Comparison of ENCODE assay signal across 8 cellular contexts in genomic region chr1:155173478-155174333, GRCh38. TPM values are rescaled to one million over a fixed set of nuclear protein-coding genes. Genes with fewer than 3 reads are reported as not detected.
A peak's percentile ranks its signal among the peaks of the same experiment; 100 is the strongest.
DNase-seq lines count a peak whose midpoint lies in the region; ATAC-seq, FAIRE-seq and TF ChIP-seq lines count a peak whose summit lies in the region.

TSS of gene TRIM46 (plus strand) at chr1:155173849. CDS start at chr1:155173967, 118 bp downstream.

- no peak for FAIRE-seq in GM12891 (lab: Jason Lieb, UNC)

- peak; percentile 72 for DNase-seq in GM12891 (ENCODE audit: insufficient read length, low spot score)
- peak; percentile 90 for DNase-seq in NCI-H1694 (lab: John Stamatoyannopoulos, UW)
- DNase-seq in activated CD4-positive, alpha-beta T cell treated with anti-CD3 and anti-CD28 coated beads for 1 hour: peak; percentile 57
- DNase-seq in cerebellum (ENCODE audit: low spot score): peak; percentile 87
- peak; percentile 58 for DNase-seq in left lobe of liver (ENCODE audit: low spot score)
- DNase-seq in stimulated activated CD4-positive, alpha-beta T cell treated with anti-CD3 and anti-CD28 coated beads, Interleukin-4, amount 100 ng/mL, for 1 hour: peak; percentile 74

- no peak for TF ChIP-seq POLR2A in GM12891 (IDR thresholded peaks at IDR 0.05; ENCODE audit: low read depth, low read length)
- TF ChIP-seq POLR2A in GM18505 (IDR thresholded peaks at IDR 0.05; ENCODE audit: borderline replicate concordance, extremely low read depth, insufficient read depth, insufficient read length): no peak

- ATAC-seq in left lobe of liver (no peak), GM19463 (IDR thresholded peaks at IDR 0.05; ENCODE audit: unreplicated experiment) (no peak), GM18505 (IDR thresholded peaks at IDR 0.05; ENCODE audit: unreplicated experiment) (no peak)

TF ChIP-seq in GM12891, 5 proteins besides CTCF, POLR2A, EP300 and RAD21:
- no peak for TF ChIP-seq POU2F2 (IDR thresholded peaks at IDR 0.05; ENCODE audit: low read depth, low read length)
- no peak for TF ChIP-seq SPI1 (IDR thresholded peaks at IDR 0.05; ENCODE audit: low read depth, low read length)
- no peak for TF ChIP-seq POLR2AphosphoS5 (IDR thresholded peaks at IDR 0.05; ENCODE audit: low read depth, low read length)
- TF ChIP-seq PAX5 (IDR thresholded peaks at IDR 0.05; ENCODE audit: insufficient read depth, low read length, severe bottlenecking): no peak
- TF ChIP-seq TAF1 (IDR thresholded peaks at IDR 0.05; ENCODE audit: low read depth, low read length): no peak

RNA-seq across cellular contexts. Expression of gene TRIM46, which starts in this region (rescaled TPM):
- polyA plus RNA-seq in GM12891 (2012; ENCODE audit: low read depth, missing spikeins): 0.50 TPM
- total RNA-seq in cerebellum (16.7 TPM), left lobe of liver (0.23 TPM)

Comparison
In these comparisons a context has a peak if more than half of its experiments do, and no peak if none do; other contexts are left out.
1. RNA of gene TRIM46 (total RNA-seq): 16.7 TPM in cerebellum (single experiment); 0.23 TPM in left lobe of liver (single experiment); every median in the first group is over 10 times any median in the second.
2. Peak in DNase-seq in left lobe of liver; RNA of the gene not detected or under 1 TPM.
3. Peak in every context shown above with its lines, with median percentiles within 50 percentile points of each other: DNase-seq.